ENCODE assay signal across 1 cellular context in genomic region chr3:136954980-136955780, GRCh38.
TF ChIP-seq lines count a peak whose summit lies in the region.

No MANE protein-coding gene starts in this region.

TF ChIP-seq in GM12878, 131 proteins besides CTCF, POLR2A, EP300 and RAD21 (continued from another document):
- TF ChIP-seq CHD4 (IDR thresholded peaks at IDR 0.05) (no peak), POLR2AphosphoS2 (IDR thresholded peaks at IDR 0.05; ENCODE audit: low read depth, low read length) (no peak), SMAD1 (IDR thresholded peaks at IDR 0.05; ENCODE audit: low read depth, partially characterized antibody) (no peak), GATAD2B (conservative IDR thresholded peaks at IDR 0.05; ENCODE audit: low read depth) (no peak), SMAD5 (IDR thresholded peaks at IDR 0.05; ENCODE audit: low read depth) (no peak), USF1 (IDR thresholded peaks at IDR 0.05; ENCODE audit: borderline replicate concordance, extremely low read length, insufficient read depth, low read depth, low read length) (no peak), YY1 (IDR thresholded peaks at IDR 0.05; ENCODE audit: low read depth, low read length) (no peak), CBX5 (IDR thresholded peaks at IDR 0.05; ENCODE audit: low read depth) (no peak), CEBPB (IDR thresholded peaks at IDR 0.05; ENCODE audit: borderline replicate concordance in 1 of 2, low read depth in 2 of 2, low read length in 2 of 2) (no peak), ATF2 (IDR thresholded peaks at IDR 0.05; ENCODE audit: low read length) (no peak)
- TF ChIP-seq, protein P1, sequence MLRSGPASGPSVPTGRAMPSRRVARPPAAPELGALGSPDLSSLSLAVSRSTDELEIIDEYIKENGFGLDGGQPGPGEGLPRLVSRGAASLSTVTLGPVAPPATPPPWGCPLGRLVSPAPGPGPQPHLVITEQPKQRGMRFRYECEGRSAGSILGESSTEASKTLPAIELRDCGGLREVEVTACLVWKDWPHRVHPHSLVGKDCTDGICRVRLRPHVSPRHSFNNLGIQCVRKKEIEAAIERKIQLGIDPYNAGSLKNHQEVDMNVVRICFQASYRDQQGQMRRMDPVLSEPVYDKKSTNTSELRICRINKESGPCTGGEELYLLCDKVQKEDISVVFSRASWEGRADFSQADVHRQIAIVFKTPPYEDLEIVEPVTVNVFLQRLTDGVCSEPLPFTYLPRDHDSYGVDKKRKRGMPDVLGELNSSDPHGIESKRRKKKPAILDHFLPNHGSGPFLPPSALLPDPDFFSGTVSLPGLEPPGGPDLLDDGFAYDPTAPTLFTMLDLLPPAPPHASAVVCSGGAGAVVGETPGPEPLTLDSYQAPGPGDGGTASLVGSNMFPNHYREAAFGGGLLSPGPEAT (IDR thresholded peaks at IDR 0.05; ENCODE audit: low read depth) = no peak
